23 cellular contexts compared by ENCODE assay signal in the genomic region with DNA sequence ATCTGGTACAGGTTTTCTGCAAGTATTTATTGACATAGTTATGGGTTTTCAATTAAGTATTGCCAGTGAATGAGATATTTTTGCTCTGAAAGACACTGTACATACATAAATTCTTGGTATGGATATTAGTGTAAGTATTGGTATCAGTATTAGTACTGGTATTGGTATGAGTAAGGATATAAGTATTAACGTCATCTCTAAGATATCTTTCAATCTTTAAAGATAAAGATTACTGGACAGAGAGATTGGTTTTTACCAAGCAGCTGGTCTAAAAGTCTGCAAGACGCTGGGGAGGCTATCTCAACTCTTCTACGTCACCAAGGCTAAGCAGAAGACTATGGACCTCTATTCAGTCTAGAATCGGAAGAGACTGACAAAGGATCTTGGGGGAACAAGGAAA.
"Had no signal": no experiment of that assay in that cellular context is flagged by ENCODE, and none has a peak within 500 bp of the region (broad histone marks: within the 10 kb centered on the region; RNA-seq: fewer than 3 reads in every experiment).

No MANE protein-coding gene starts in this region.

- H3K27ac Mint-ChIP-seq: activated naive CD4-positive, alpha-beta T cell treated with anti-CD3 and anti-CD28 coated beads, Interleukin-2, amount 50 U/mL, for 72 hours had no signal

- H3K36me3 ChIP-seq: adrenal gland, breast epithelium, esophagus muscularis mucosa, gastroesophageal sphincter, heart left ventricle, tibial artery had no signal

- H3K27me3 ChIP-seq: adrenal gland, breast epithelium, esophagus muscularis mucosa, heart left ventricle had no signal

- H3K27ac ChIP-seq: adrenal gland, breast epithelium, esophagus muscularis mucosa, gastroesophageal sphincter, heart left ventricle, tibial artery had no signal

- H3K36me3 Mint-ChIP-seq: activated naive CD4-positive, alpha-beta T cell treated with anti-CD3 and anti-CD28 coated beads, Interleukin-2, amount 50 U/mL, for 72 hours had no signal

- ATAC-seq: activated naive CD4-positive, alpha-beta T cell treated with anti-CD3 and anti-CD28 coated beads, Interleukin-2, amount 50 U/mL, for 72 hours; gastroesophageal sphincter; heart left ventricle; left lobe of liver had no signal

- H3K4me3 ChIP-seq: adrenal gland, breast epithelium, esophagus muscularis mucosa, gastroesophageal sphincter, heart left ventricle, tibial artery had no signal

- H3K9me3 ChIP-seq: adrenal gland, breast epithelium, esophagus muscularis mucosa, heart left ventricle, tibial artery had no signal

- DNase-seq: activated CD4-positive, alpha-beta T cell treated with anti-CD3 and anti-CD28 coated beads, Interleukin-2, amount 50 U/mL, for 1 hour; activated CD4-positive, CD25-positive, alpha-beta regulatory T cell treated with anti-CD3 and anti-CD28 coated beads, Interleukin-2, amount 50 U/mL, for 72 hours; activated CD8-positive, alpha-beta memory T cell treated with anti-CD3 and anti-CD28 coated beads, Interleukin-2, amount 50 U/mL, for 48 hours; activated gamma-delta T cell; activated T-cell treated with anti-CD3 and anti-CD28 coated beads, Interleukin-2, amount 50 U/mL, for 48 hours; adrenal gland; effector CD4-positive, alpha-beta T cell; heart left ventricle; kidney; mammary epithelial cell; occipital lobe; posterior cingulate gyrus; stimulated activated CD4-positive, alpha-beta T cell treated with anti-CD3 and anti-CD28 coated beads, Interleukin-12 subunit alpha, Interleukin-12 subunit beta, amount 100 ng/mL, for 4 hours; stimulated activated CD4-positive, alpha-beta T cell treated with anti-CD3 and anti-CD28 coated beads, Interleukin-1b, Interleukin-23, amount 100 ng/mL, for 48 hours; stimulated activated CD8-positive, alpha-beta memory T cell treated with anti-CD3 and anti-CD28 coated beads, Interleukin-4, amount 100 ng/mL, for 48 hours; stimulated activated naive CD4-positive, alpha-beta T cell treated with Interleukin-2 at 50 U/mL for 16 hours; substantia nigra; tibial artery had no signal

- H3K4me1 ChIP-seq: adrenal gland, breast epithelium, esophagus muscularis mucosa, gastroesophageal sphincter, tibial artery had no signal
